In the genomic region with DNA sequence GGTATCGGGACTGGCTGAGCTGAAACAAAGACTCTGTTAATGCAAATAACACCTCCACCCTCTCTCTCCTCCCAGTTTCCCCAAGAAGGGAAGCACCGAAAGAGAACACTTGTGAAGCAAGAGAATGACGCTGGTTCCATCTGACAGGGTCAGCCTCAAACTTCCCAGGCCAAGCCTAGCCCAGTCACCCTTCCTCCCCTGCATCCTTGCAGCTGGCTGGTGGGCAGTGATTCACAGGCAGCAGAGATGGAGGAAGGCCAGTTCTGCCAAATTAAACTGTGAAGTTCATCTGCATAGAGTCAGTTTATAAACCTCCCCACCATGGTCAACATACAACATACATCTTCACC, we compare ENCODE assay signal across 2 cellular contexts.
TF ChIP-seq lines count a peak whose summit lies in the region.

No MANE protein-coding gene starts in this region.

TF ChIP-seq in IMR-90, 13 proteins besides CTCF, POLR2A, EP300 and RAD21:
- TF ChIP-seq SMC3 (IDR thresholded peaks at IDR 0.05; ENCODE audit: low read depth, low read length) = no peak
- no peak for TF ChIP-seq MXI1 (IDR thresholded peaks at IDR 0.05; ENCODE audit: borderline replicate concordance, low read depth, low read length)
- no peak for TF ChIP-seq NFE2L2 (IDR thresholded peaks at IDR 0.05; ENCODE audit: low read depth, low read length)
- TF ChIP-seq, protein P1, sequence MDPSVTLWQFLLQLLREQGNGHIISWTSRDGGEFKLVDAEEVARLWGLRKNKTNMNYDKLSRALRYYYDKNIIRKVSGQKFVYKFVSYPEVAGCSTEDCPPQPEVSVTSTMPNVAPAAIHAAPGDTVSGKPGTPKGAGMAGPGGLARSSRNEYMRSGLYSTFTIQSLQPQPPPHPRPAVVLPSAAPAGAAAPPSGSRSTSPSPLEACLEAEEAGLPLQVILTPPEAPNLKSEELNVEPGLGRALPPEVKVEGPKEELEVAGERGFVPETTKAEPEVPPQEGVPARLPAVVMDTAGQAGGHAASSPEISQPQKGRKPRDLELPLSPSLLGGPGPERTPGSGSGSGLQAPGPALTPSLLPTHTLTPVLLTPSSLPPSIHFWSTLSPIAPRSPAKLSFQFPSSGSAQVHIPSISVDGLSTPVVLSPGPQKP (IDR thresholded peaks at IDR 0.05; ENCODE audit: borderline replicate concordance, low read depth, low read length) = no peak
- no peak for TF ChIP-seq FOS (IDR thresholded peaks at IDR 0.05; ENCODE audit: low read depth, low read length)
- TF ChIP-seq CHD1 (IDR thresholded peaks at IDR 0.05; ENCODE audit: low read depth, low read length) = no peak
- no peak for TF ChIP-seq BHLHE40 (IDR thresholded peaks at IDR 0.05; ENCODE audit: low read depth, low read length)
- TF ChIP-seq MAFK (IDR thresholded peaks at IDR 0.05; ENCODE audit: low read depth, low read length) = no peak
- TF ChIP-seq RCOR1 (IDR thresholded peaks at IDR 0.05; ENCODE audit: insufficient replicate concordance, low read length) = no peak
- TF ChIP-seq MAZ (IDR thresholded peaks at IDR 0.05; ENCODE audit: borderline replicate concordance, low read depth, low read length) = no peak
- no peak for TF ChIP-seq CEBPB (IDR thresholded peaks at IDR 0.05; ENCODE audit: low read depth, low read length)
- no peak for TF ChIP-seq RFX5 (IDR thresholded peaks at IDR 0.05; ENCODE audit: low read depth, low read length)
- TF ChIP-seq, protein P2, sequence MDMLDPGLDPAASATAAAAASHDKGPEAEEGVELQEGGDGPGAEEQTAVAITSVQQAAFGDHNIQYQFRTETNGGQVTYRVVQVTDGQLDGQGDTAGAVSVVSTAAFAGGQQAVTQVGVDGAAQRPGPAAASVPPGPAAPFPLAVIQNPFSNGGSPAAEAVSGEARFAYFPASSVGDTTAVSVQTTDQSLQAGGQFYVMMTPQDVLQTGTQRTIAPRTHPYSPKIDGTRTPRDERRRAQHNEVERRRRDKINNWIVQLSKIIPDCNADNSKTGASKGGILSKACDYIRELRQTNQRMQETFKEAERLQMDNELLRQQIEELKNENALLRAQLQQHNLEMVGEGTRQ (IDR thresholded peaks at IDR 0.05; ENCODE audit: low read depth, low read length) = no peak

TF ChIP-seq in H1, 55 proteins besides CTCF, POLR2A, EP300 and RAD21:
- no peak for TF ChIP-seq TBP (IDR thresholded peaks at IDR 0.05; ENCODE audit: low read depth, low read length)
- TF ChIP-seq TAF1 (IDR thresholded peaks at IDR 0.05; ENCODE audit: low read depth, low read length) = no peak
- TF ChIP-seq HDAC6 (IDR thresholded peaks at IDR 0.05; ENCODE audit: low read depth, low read length) = no peak
- TF ChIP-seq JUND (IDR thresholded peaks at IDR 0.05; ENCODE audit: low read length) = no peak
- TF ChIP-seq, protein P3, sequence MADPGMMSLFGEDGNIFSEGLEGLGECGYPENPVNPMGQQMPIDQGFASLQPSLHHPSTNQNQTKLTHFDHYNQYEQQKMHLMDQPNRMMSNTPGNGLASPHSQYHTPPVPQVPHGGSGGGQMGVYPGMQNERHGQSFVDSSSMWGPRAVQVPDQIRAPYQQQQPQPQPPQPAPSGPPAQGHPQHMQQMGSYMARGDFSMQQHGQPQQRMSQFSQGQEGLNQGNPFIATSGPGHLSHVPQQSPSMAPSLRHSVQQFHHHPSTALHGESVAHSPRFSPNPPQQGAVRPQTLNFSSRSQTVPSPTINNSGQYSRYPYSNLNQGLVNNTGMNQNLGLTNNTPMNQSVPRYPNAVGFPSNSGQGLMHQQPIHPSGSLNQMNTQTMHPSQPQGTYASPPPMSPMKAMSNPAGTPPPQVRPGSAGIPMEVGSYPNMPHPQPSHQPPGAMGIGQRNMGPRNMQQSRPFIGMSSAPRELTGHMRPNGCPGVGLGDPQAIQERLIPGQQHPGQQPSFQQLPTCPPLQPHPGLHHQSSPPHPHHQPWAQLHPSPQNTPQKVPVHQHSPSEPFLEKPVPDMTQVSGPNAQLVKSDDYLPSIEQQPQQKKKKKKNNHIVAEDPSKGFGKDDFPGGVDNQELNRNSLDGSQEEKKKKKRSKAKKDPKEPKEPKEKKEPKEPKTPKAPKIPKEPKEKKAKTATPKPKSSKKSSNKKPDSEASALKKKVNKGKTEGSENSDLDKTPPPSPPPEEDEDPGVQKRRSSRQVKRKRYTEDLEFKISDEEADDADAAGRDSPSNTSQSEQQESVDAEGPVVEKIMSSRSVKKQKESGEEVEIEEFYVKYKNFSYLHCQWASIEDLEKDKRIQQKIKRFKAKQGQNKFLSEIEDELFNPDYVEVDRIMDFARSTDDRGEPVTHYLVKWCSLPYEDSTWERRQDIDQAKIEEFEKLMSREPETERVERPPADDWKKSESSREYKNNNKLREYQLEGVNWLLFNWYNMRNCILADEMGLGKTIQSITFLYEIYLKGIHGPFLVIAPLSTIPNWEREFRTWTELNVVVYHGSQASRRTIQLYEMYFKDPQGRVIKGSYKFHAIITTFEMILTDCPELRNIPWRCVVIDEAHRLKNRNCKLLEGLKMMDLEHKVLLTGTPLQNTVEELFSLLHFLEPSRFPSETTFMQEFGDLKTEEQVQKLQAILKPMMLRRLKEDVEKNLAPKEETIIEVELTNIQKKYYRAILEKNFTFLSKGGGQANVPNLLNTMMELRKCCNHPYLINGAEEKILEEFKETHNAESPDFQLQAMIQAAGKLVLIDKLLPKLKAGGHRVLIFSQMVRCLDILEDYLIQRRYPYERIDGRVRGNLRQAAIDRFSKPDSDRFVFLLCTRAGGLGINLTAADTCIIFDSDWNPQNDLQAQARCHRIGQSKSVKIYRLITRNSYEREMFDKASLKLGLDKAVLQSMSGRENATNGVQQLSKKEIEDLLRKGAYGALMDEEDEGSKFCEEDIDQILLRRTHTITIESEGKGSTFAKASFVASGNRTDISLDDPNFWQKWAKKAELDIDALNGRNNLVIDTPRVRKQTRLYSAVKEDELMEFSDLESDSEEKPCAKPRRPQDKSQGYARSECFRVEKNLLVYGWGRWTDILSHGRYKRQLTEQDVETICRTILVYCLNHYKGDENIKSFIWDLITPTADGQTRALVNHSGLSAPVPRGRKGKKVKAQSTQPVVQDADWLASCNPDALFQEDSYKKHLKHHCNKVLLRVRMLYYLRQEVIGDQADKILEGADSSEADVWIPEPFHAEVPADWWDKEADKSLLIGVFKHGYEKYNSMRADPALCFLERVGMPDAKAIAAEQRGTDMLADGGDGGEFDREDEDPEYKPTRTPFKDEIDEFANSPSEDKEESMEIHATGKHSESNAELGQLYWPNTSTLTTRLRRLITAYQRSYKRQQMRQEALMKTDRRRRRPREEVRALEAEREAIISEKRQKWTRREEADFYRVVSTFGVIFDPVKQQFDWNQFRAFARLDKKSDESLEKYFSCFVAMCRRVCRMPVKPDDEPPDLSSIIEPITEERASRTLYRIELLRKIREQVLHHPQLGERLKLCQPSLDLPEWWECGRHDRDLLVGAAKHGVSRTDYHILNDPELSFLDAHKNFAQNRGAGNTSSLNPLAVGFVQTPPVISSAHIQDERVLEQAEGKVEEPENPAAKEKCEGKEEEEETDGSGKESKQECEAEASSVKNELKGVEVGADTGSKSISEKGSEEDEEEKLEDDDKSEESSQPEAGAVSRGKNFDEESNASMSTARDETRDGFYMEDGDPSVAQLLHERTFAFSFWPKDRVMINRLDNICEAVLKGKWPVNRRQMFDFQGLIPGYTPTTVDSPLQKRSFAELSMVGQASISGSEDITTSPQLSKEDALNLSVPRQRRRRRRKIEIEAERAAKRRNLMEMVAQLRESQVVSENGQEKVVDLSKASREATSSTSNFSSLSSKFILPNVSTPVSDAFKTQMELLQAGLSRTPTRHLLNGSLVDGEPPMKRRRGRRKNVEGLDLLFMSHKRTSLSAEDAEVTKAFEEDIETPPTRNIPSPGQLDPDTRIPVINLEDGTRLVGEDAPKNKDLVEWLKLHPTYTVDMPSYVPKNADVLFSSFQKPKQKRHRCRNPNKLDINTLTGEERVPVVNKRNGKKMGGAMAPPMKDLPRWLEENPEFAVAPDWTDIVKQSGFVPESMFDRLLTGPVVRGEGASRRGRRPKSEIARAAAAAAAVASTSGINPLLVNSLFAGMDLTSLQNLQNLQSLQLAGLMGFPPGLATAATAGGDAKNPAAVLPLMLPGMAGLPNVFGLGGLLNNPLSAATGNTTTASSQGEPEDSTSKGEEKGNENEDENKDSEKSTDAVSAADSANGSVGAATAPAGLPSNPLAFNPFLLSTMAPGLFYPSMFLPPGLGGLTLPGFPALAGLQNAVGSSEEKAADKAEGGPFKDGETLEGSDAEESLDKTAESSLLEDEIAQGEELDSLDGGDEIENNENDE (IDR thresholded peaks at IDR 0.05; ENCODE audit: insufficient replicate concordance, low read length) = no peak
- no peak for TF ChIP-seq RNF2 (IDR thresholded peaks at IDR 0.05; ENCODE audit: borderline replicate concordance, low read depth, low read length, missing control alignments, poor library complexity, severe bottlenecking)
- no peak for TF ChIP-seq RXRA (IDR thresholded peaks at IDR 0.05; ENCODE audit: insufficient read depth, low read depth, low read length)
- no peak for TF ChIP-seq TCF12 (IDR thresholded peaks at IDR 0.05; ENCODE audit: low read depth, low read length)
- no peak for TF ChIP-seq GABPA (IDR thresholded peaks at IDR 0.05; ENCODE audit: borderline replicate concordance, insufficient read depth, low read length)
- TF ChIP-seq RFX5 (IDR thresholded peaks at IDR 0.05; ENCODE audit: borderline replicate concordance, low read depth, low read length) = no peak
- TF ChIP-seq SIN3A (conservative IDR thresholded peaks at IDR 0.05 in 1 of 2, IDR thresholded peaks at IDR 0.05 in 1 of 2; ENCODE audit: low read depth in 1 of 2, low read length in 2 of 2) = no peak
- TF ChIP-seq SIRT6 (IDR thresholded peaks at IDR 0.05; ENCODE audit: low read length) = no peak
- TF ChIP-seq NRF1 (IDR thresholded peaks at IDR 0.05; ENCODE audit: low read depth, low read length) = no peak
- TF ChIP-seq, protein P4, sequence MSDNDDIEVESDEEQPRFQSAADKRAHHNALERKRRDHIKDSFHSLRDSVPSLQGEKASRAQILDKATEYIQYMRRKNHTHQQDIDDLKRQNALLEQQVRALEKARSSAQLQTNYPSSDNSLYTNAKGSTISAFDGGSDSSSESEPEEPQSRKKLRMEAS (IDR thresholded peaks at IDR 0.05) = no peak
- TF ChIP-seq POLR2AphosphoS5 (IDR thresholded peaks at IDR 0.05; ENCODE audit: low read depth, low read length) = no peak
- no peak for TF ChIP-seq CBX5 (IDR thresholded peaks at IDR 0.05; ENCODE audit: low read depth, low read length)
- TF ChIP-seq BACH1 (IDR thresholded peaks at IDR 0.05; ENCODE audit: low read length) = no peak
- TF ChIP-seq KDM4A (IDR thresholded peaks at IDR 0.05; ENCODE audit: low read depth, low read length, severe bottlenecking) = no peak
